Comparison of ENCODE assay signal across 9 cellular contexts in the genomic region with DNA sequence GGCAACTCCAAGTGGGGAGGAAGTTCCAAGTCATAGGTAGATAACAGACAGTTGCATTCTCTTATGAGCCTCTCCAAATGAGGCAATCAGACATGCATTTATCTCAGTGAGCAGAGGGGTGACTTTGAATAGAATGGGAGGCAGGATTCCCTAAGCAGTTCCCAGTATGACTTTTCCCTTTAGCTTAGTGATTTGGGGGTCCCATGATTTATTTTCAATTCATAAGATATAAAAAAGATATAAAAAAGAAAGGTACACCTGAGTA.
A peak's percentile ranks its signal among the peaks of the same experiment; 100 is the strongest.
DNase-seq lines count a peak whose midpoint lies in the region; ATAC-seq and TF ChIP-seq lines count a peak whose summit lies in the region.
"Had no signal": no experiment of that assay in that cellular context is flagged by ENCODE, and none has a peak within 500 bp of the region (broad histone marks: within the 10 kb centered on the region; RNA-seq: fewer than 3 reads in every experiment).

No MANE protein-coding gene starts in this region.

- no peak for ATAC-seq in stimulated activated naive CD8-positive, alpha-beta T cell treated with anti-CD3 and anti-CD28 coated beads, Interleukin-15, amount 100 ng/mL, for 72 hours
- ATAC-seq in activated CD4-positive, CD25-positive, alpha-beta regulatory T cell treated with anti-CD3 and anti-CD28 coated beads, Interleukin-2, amount 50 U/mL, for 24 hours: no peak

- peak overlapping the region; percentile 94 to 100 for H3K4me3 Mint-ChIP-seq in stimulated activated naive CD8-positive, alpha-beta T cell treated with anti-CD3 and anti-CD28 coated beads, Interleukin-15, amount 100 ng/mL, for 72 hours

- peak overlapping the region in 1 of 2 donors; percentile 27 for H3K27ac Mint-ChIP-seq in stimulated activated naive CD8-positive, alpha-beta T cell treated with anti-CD3 and anti-CD28 coated beads, Interleukin-15, amount 100 ng/mL, for 72 hours

- peaks cover 15% of the 10 kb centered on the region for H3K4me1 Mint-ChIP-seq in stimulated activated naive CD8-positive, alpha-beta T cell treated with anti-CD3 and anti-CD28 coated beads, Interleukin-15, amount 100 ng/mL, for 72 hours

- TF ChIP-seq CTCF in WI38 (IDR thresholded peaks at IDR 0.05; ENCODE audit: low read depth, low read length): no peak

- H3K27me3 Mint-ChIP-seq in stimulated activated naive CD8-positive, alpha-beta T cell treated with anti-CD3 and anti-CD28 coated beads, Interleukin-15, amount 100 ng/mL, for 72 hours: no peaks in the 10 kb centered on the region

- peak; percentile 2 for DNase-seq in NCI-H510A treated with DMSO at 0.1 percent for 48 hours (lab: John Stamatoyannopoulos, UW)
- no peak for DNase-seq in NCI-H510A (lab: John Stamatoyannopoulos, UW)
- DNase-seq in stimulated activated naive CD8-positive, alpha-beta T cell treated with anti-CD3 and anti-CD28 coated beads, Interleukin-15, amount 100 ng/mL, for 72 hours: no peak
- no peak for DNase-seq in glomerular visceral epithelial cell (ENCODE audit: extremely low spot score)
- DNase-seq in DMS79 treated with DMSO at 0.1 percent for 48 hours (lab: John Stamatoyannopoulos, UW): no peak
- DNase-seq: stimulated activated CD4-positive, alpha-beta T cell treated with anti-CD3 and anti-CD28 coated beads, Interleukin-2, amount 100 ng/mL, for 24 hours had no signal

- H3K9me3 Mint-ChIP-seq in stimulated activated naive CD8-positive, alpha-beta T cell treated with anti-CD3 and anti-CD28 coated beads, Interleukin-15, amount 100 ng/mL, for 72 hours: no peaks in the 10 kb centered on the region

- H3K4me3 ChIP-seq in WI38 (ENCODE audit: low read depth, low read length): peak overlapping the region; percentile 87
- H3K4me3 ChIP-seq in iPS-11a (ENCODE audit: low read depth, low read length): peak overlapping the region; percentile 85
